Comparison of ENCODE assay signal across 29 cellular contexts in the genomic region with DNA sequence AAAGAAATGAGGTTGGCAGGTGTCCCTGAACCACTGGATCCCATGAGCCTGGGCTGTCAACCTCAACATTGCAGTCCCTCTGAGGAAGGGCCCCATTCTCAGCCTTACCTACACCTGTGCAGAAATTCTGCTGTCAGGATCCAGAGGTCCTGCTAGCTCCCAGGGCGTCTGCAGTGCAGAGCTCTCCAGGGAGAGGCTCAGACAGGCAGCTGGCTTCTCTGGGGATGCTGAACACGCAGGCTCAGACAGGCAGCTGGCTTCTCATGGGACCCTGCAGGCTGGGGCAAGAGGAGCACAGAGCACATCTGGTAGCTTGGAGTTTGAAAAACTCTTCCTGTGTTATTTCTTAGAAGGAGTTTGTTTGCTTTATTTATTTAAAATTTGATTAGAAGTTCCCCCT. TPM values are rescaled to one million over a fixed set of nuclear protein-coding genes. Genes with fewer than 3 reads are reported as not detected.
"Had no signal": no experiment of that assay in that cellular context is flagged by ENCODE, and none has a peak within 500 bp of the region (broad histone marks: within the 10 kb centered on the region; RNA-seq: fewer than 3 reads in every experiment).

No MANE protein-coding gene starts in this region.

- H3K27ac Mint-ChIP-seq: activated CD8-positive, alpha-beta memory T cell treated with anti-CD3 and anti-CD28 coated beads, Interleukin-2, amount 10 ng/mL, durations not matched to agents 7 days and 5 days; activated naive CD4-positive, alpha-beta T cell treated with anti-CD3 and anti-CD28 coated beads for 36 hours; activated naive CD8-positive, alpha-beta T cell; activated T-cell treated with anti-CD3 and anti-CD28 coated beads, Interleukin-2, amount 50 U/mL, for 24 hours; activated T-helper 1 cell treated with anti-CD3 and anti-CD28 coated beads, Interleukin-12 subunit alpha, Interleukin-12 subunit beta, Interleukin-2, Interleukin-4 antibody, amounts not matched to agents 30 ng/mL and 10 ng/mL and 1 ng/mL, durations not matched to agents 14 hours and 24 hours and 36 hours; T-helper 17 cell; WTC11 had no signal

- H3K27me3 Mint-ChIP-seq: activated CD8-positive, alpha-beta memory T cell treated with anti-CD3 and anti-CD28 coated beads, Interleukin-2, amount 10 ng/mL, durations not matched to agents 7 days and 5 days; activated naive CD8-positive, alpha-beta T cell; activated T-cell treated with anti-CD3 and anti-CD28 coated beads, Interleukin-2, amount 50 U/mL, for 24 hours; T-helper 17 cell had no signal

- H3K27ac ChIP-seq: brain microvascular endothelial cell, cardiac muscle cell, Peyer's patch had no signal

- H3K4me3 Mint-ChIP-seq: activated CD8-positive, alpha-beta memory T cell treated with anti-CD3 and anti-CD28 coated beads, Interleukin-2, amount 10 ng/mL, durations not matched to agents 7 days and 5 days; activated naive CD4-positive, alpha-beta T cell treated with anti-CD3 and anti-CD28 coated beads for 36 hours; activated naive CD8-positive, alpha-beta T cell; activated T-cell treated with anti-CD3 and anti-CD28 coated beads, Interleukin-2, amount 50 U/mL, for 24 hours; activated T-helper 1 cell treated with anti-CD3 and anti-CD28 coated beads, Interleukin-12 subunit alpha, Interleukin-12 subunit beta, Interleukin-2, Interleukin-4 antibody, amounts not matched to agents 30 ng/mL and 10 ng/mL and 1 ng/mL, durations not matched to agents 14 hours and 24 hours and 36 hours; T-helper 17 cell; WTC11 had no signal

- H3K4me1 ChIP-seq: Peyer's patch had no signal

- H3K27me3 ChIP-seq: brain microvascular endothelial cell, cardiac muscle cell, Peyer's patch had no signal

- H3K36me3 ChIP-seq: brain microvascular endothelial cell, cardiac muscle cell, Peyer's patch had no signal

- H3K4me3 ChIP-seq: cardiac muscle cell, Peyer's patch had no signal

- H3K36me3 Mint-ChIP-seq: activated CD8-positive, alpha-beta memory T cell treated with anti-CD3 and anti-CD28 coated beads, Interleukin-2, amount 10 ng/mL, durations not matched to agents 7 days and 5 days; activated naive CD8-positive, alpha-beta T cell had no signal

- ATAC-seq: activated CD8-positive, alpha-beta memory T cell treated with anti-CD3 and anti-CD28 coated beads, Interleukin-2, amount 10 ng/mL, durations not matched to agents 7 days and 5 days; T-helper 17 cell; WTC11 had no signal

- DNase-seq: activated CD4-positive, alpha-beta T cell treated with anti-CD3 and anti-CD28 coated beads for 48 hours; activated CD4-positive, alpha-beta T cell treated with anti-CD3 and anti-CD28 coated beads, Interleukin-2, amount 50 U/mL, for 48 hours; activated CD4-positive, CD25-positive, alpha-beta regulatory T cell treated with anti-CD3 and anti-CD28 coated beads, Interleukin-2, amount 50 U/mL, for 72 hours; activated CD8-positive, alpha-beta memory T cell treated with anti-CD3 and anti-CD28 coated beads, Interleukin-2, amount 10 ng/mL, durations not matched to agents 7 days and 5 days; activated effector memory CD4-positive, alpha-beta T cell treated with anti-CD3 and anti-CD28 coated beads, Interleukin-2, amount 50 U/mL, for 16 hours; activated naive CD4-positive, alpha-beta T cell treated with anti-CD3 and anti-CD28 coated beads for 36 hours; activated T-cell treated with anti-CD3 and anti-CD28 coated beads, Interleukin-2, amount 50 U/mL, for 24 hours; amygdala; brain microvascular endothelial cell; cerebellar nuclear complex; KG1; NCI-H1092; NCI-H1417; NCI-H187 treated with DMSO at 0.1 percent for 48 hours; NCI-H2081 treated with DMSO at 0.1 percent for 48 hours; NCI-H345; NCI-H510A; NCI-H526 treated with DMSO at 0.1 percent for 48 hours; NCI-H82; NK-92 treated with Interleukin-12 subunit alpha and Interleukin-12 subunit beta, amount 100 ng/mL, for 24 hours; OCI-M1; Peyer's patch; SIG-M5; T-helper 17 cell; T-helper 9 cell had no signal

- H3K4me1 Mint-ChIP-seq: WTC11 had no signal

RNA-seq across cellular contexts. Expression of gene TMEM255B, which starts 50.9 kb away (rescaled TPM):
- total RNA-seq: cardiac muscle cell had no signal
